Comparison of ENCODE assay signal across 16 cellular contexts in the genomic region with DNA sequence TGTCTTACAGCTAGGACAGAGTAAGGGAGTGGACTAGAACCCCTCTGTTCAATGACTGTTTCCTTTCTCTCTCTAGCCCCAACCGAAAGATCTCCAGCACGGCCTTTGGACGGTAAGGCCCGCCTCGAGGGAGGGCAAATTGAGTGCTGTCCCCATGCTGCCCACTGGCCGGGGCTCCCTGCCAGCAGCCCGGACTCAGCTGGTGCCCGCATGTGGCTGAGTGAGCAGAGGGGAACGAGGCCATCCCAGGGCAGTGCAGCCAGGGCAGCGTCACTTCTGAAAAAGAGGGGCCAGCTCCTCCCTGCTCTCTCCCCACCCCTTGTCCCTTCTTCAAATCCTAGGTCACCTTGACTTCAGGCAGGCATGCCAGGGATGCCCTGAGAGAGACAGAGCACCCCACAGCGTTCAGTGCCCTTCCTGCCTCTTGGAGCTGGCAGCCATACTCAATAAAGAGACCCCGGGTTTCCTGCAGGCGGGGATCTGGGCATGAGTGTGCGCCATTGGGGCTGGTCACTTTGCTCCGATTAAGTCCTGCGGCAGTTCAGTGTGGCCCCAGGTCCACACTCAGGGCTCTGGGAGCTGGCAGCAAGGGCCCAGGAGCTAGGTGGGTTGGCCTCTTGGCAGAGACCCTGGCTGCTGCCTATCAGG.
"Had no signal": no experiment of that assay in that cellular context is flagged by ENCODE, and none has a peak within 500 bp of the region (broad histone marks: within the 10 kb centered on the region; RNA-seq: fewer than 3 reads in every experiment).

No MANE protein-coding gene starts in this region.

- H3K4me3 ChIP-seq: body of pancreas, colonic mucosa, lung, tibial nerve had no signal

- H3K4me1 ChIP-seq: body of pancreas, colonic mucosa had no signal

- H3K27me3 ChIP-seq: body of pancreas, colonic mucosa, tibial nerve had no signal

- H3K9me3 ChIP-seq: colonic mucosa had no signal

- H3K36me3 ChIP-seq: colonic mucosa had no signal

- H3K27ac ChIP-seq: body of pancreas, colonic mucosa, tibial nerve had no signal

- ATAC-seq: activated CD4-positive, CD25-positive, alpha-beta regulatory T cell treated with anti-CD3 and anti-CD28 coated beads, Interleukin-2, amount 50 U/mL, for 24 hours; body of pancreas had no signal

- DNase-seq: activated CD4-positive, alpha-beta T cell treated with anti-CD3 and anti-CD28 coated beads, Interleukin-2, amount 10 ng/mL, durations not matched to agents 7 days and 5 days; activated naive CD4-positive, alpha-beta T cell; activated naive CD8-positive, alpha-beta T cell treated with anti-CD3 and anti-CD28 coated beads for 36 hours; amniotic stem cell; body of pancreas; colonic mucosa; erythroblast; stimulated activated CD4-positive, alpha-beta T cell treated with anti-CD3 and anti-CD28 coated beads, Interleukin-12 subunit alpha, Interleukin-12 subunit beta, amount 100 ng/mL, for 4 hours; stimulated activated CD4-positive, alpha-beta T cell treated with anti-CD3 and anti-CD28 coated beads, Interleukin-1b, Interleukin-23, amount 100 ng/mL, for 48 hours; stimulated activated CD8-positive, alpha-beta memory T cell treated with anti-CD3 and anti-CD28 coated beads, Interleukin-4, amount 100 ng/mL, for 48 hours; stimulated activated naive CD4-positive, alpha-beta T cell treated with Interleukin-2 at 50 U/mL for 16 hours; T-helper 1 cell; T1000 had no signal
